ENCODE assay signal across 8 cellular contexts in the genomic region with DNA sequence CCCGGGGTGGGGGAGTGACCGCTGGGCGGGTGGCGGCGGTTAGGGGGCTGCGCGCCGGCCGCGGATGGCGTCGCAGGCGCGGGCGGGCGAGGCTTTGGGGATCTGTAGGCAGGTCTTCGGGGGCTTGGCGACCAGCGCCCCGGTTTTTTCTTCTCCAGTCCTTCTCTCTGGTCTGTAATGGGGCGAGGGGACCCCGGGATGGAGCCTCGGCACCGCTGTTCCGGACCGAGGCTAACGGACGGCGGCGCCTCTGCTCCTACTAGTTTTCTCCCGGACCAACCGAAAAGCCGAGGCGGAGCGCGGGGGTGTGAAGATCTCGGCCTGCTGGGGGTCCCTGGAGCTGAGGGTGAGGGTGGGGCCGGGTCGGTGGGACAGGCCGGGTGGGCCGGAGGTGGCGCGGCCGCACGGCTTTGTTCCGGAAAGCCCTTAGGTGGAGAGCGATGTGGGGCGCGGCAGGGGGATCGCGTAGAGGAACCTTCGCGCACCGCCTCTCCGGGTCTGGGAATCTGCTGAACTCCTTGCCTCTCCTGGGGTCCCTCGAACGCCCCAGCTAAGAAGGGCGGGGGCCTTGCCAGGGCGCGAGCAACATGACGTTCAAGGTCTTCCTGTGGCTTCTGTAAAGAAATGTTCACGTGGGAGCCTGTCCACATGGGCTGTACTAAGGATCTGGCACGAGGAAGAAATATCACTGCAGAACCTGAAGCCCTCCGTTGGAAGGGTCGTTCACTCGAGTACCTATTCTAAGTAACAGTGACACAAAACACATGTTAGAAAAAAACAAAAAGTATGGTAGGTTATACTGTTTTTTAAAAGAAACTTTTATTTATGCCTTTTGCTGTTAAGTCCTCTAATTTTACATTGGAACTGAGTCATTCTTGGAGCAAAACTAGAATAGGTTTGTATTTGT. TPM values are rescaled to one million over a fixed set of nuclear protein-coding genes. Genes with fewer than 3 reads are reported as not detected.
DNase-seq lines count a peak whose midpoint lies in the region; ATAC-seq lines count a peak whose summit lies in the region.

No MANE protein-coding gene starts in this region.

- peaks cover 32% of the 10 kb centered on the region for H3K4me1 Mint-ChIP-seq in activated CD4-positive, alpha-beta T cell treated with anti-CD3 and anti-CD28 coated beads for 36 hours

- H3K36me3 Mint-ChIP-seq in activated CD4-positive, alpha-beta T cell treated with anti-CD3 and anti-CD28 coated beads for 36 hours (ENCODE audit: low read depth), result peaks cover 32% of the 10 kb centered on the region

- intact Hi-C loops in activated CD4-positive, alpha-beta T cell treated with anti-CD3 and anti-CD28 coated beads for 36 hours (cut with DNase I, micrococcal nuclease), result loop anchor here (1.0 to 5.0 kb wide), 15 partner anchors 81 to 609 kb away; a partner anchor contains a TSS

- CTCF ChIA-PET in activated CD4-positive, alpha-beta T cell treated with anti-CD3 and anti-CD28 coated beads for 36 hours (lab: Charles Lee), result interaction anchor here (0.6 to 1.1 kb wide), 4 partner anchors 12 to 425 kb away, joined by 3 to 5 read pairs (median 3); a partner anchor contains a TSS

- DNase-seq in NCI-H2081 (lab: John Stamatoyannopoulos, UW) (peak; percentile 61 to 72), NCI-H2081 treated with DMSO at 0.1 percent for 48 hours (lab: John Stamatoyannopoulos, UW) (no peak), NCI-H2227 treated with DMSO at 0.1 percent for 48 hours (lab: John Stamatoyannopoulos, UW) (peak; percentile 89), left lobe of liver (ENCODE audit: low spot score) (peak; percentile 68)
- peak; percentile 88 for DNase-seq in activated CD4-positive, alpha-beta T cell treated with anti-CD3 and anti-CD28 coated beads for 36 hours
- DNase-seq in stimulated activated CD4-positive, alpha-beta T cell treated with anti-CD3 and anti-CD28 coated beads, Interleukin-2, amount 100 ng/mL, for 4 hours (ENCODE audit: low read depth), result peak; percentile 47

- ATAC-seq in HG02970 (IDR thresholded peaks at IDR 0.05; ENCODE audit: low FRiP score, unreplicated experiment), result peak; percentile 9
- peak; percentile 20 for ATAC-seq in activated CD4-positive, alpha-beta T cell treated with anti-CD3 and anti-CD28 coated beads for 36 hours
- peak; percentile 34 for ATAC-seq in left lobe of liver

- no peaks in the 10 kb centered on the region for H3K27me3 Mint-ChIP-seq in activated CD4-positive, alpha-beta T cell treated with anti-CD3 and anti-CD28 coated beads for 36 hours

- H3K4me3 Mint-ChIP-seq in activated CD4-positive, alpha-beta T cell treated with anti-CD3 and anti-CD28 coated beads for 36 hours, result peak overlapping the region; percentile 86

- H3K27ac Mint-ChIP-seq in activated CD4-positive, alpha-beta T cell treated with anti-CD3 and anti-CD28 coated beads for 36 hours, result peak overlapping the region; percentile 99

- POLR2A ChIA-PET in activated CD4-positive, alpha-beta T cell treated with anti-CD3 and anti-CD28 coated beads for 36 hours (lab: Charles Lee), result interaction anchor here (0.6 to 2.6 kb wide), 10 partner anchors 88 to 584 kb away, joined by 3 to 30 read pairs (median 8); no protein-coding TSS in a partner anchor

- no peaks in the 10 kb centered on the region for H3K9me3 Mint-ChIP-seq in activated CD4-positive, alpha-beta T cell treated with anti-CD3 and anti-CD28 coated beads for 36 hours (ENCODE audit: low read depth)

- H3K27ac ChIP-seq in cingulate gyrus (ENCODE audit: low read depth, low read length), result peak overlapping the region; percentile 95

RNA-seq across cellular contexts. Expression of a gene that starts 0.9 kb away (rescaled TPM):
- 10 to 100 TPM; 24.0 to 27.8 TPM for total RNA-seq in activated CD4-positive, alpha-beta T cell treated with anti-CD3 and anti-CD28 coated beads for 36 hours
- 5.6 TPM for total RNA-seq in left lobe of liver
